Comparison of ENCODE assay signal across 1 cellular context in genomic region chr1:148362141-148362929, GRCh38.
TF ChIP-seq lines count a peak whose summit lies in the region.

No MANE protein-coding gene starts in this region.

TF ChIP-seq in HEK293, 187 proteins besides CTCF, POLR2A, EP300 and RAD21 (continued from another document):
- TF ChIP-seq ZNF473 (tag by site-specific recombination; IDR thresholded peaks at IDR 0.05) (no peak), ZNF132 (tag by site-specific recombination; IDR thresholded peaks at IDR 0.05; ENCODE audit: borderline replicate concordance) (no peak), ZNF558 (tag by site-specific recombination; IDR thresholded peaks at IDR 0.05) (no peak), ZNF658 (tag by site-specific recombination; IDR thresholded peaks at IDR 0.05) (no peak), SP7 (tag by site-specific recombination; IDR thresholded peaks at IDR 0.05) (no peak)
